ENCODE assay signal across 16 cellular contexts in the genomic region with DNA sequence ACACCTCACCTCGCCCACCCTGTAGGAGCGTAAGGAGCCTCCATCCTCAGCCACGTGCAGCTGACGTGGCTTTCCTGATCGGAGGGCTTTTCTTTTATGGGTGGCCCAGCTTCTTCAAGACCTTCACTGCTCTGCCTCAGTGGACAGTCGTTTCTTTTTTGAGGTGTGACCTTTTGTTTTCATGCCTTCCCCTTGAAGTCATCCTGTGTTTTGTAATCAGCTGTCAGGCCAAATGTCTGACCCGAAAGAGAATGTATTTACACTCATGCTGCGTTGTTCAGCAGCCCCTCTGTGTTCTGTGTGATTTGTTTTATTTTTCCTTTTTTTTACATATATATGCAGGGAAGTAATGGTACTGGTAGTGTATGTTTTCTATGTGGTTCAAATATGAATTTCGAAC. TPM values are rescaled to one million over a fixed set of nuclear protein-coding genes. Genes with fewer than 3 reads are reported as not detected.
"Had no signal": no experiment of that assay in that cellular context is flagged by ENCODE, and none has a peak within 500 bp of the region (broad histone marks: within the 10 kb centered on the region; RNA-seq: fewer than 3 reads in every experiment).

No MANE protein-coding gene starts in this region.

- H3K9me3 ChIP-seq: colonic mucosa, thoracic aorta had no signal

- H3K27ac ChIP-seq: colonic mucosa, thoracic aorta had no signal

- H3K36me3 ChIP-seq: colonic mucosa had no signal

- H3K27me3 Mint-ChIP-seq: activated CD4-positive, alpha-beta memory T cell treated with anti-CD3 and anti-CD28 coated beads for 36 hours; stimulated activated naive CD8-positive, alpha-beta T cell treated with anti-CD3 and anti-CD28 coated beads, Interleukin-15, amount 100 ng/mL, for 72 hours had no signal

- H3K27ac Mint-ChIP-seq: activated CD4-positive, alpha-beta memory T cell treated with anti-CD3 and anti-CD28 coated beads for 36 hours; nephron; stimulated activated naive CD8-positive, alpha-beta T cell treated with anti-CD3 and anti-CD28 coated beads, Interleukin-15, amount 100 ng/mL, for 72 hours had no signal

- H3K9me3 Mint-ChIP-seq: activated CD4-positive, alpha-beta memory T cell treated with anti-CD3 and anti-CD28 coated beads for 36 hours; activated naive CD4-positive, alpha-beta T cell treated with anti-CD3 and anti-CD28 coated beads, Interleukin-2, amount 50 U/mL, for 72 hours; activated T-cell treated with anti-CD3 and anti-CD28 coated beads, Interleukin-2, amount 50 U/mL, for 4 hours; nephron; stimulated activated naive CD8-positive, alpha-beta T cell treated with anti-CD3 and anti-CD28 coated beads, Interleukin-15, amount 100 ng/mL, for 72 hours had no signal

- ATAC-seq: activated naive CD4-positive, alpha-beta T cell treated with anti-CD3 and anti-CD28 coated beads, Interleukin-2, amount 50 U/mL, for 72 hours; activated T-cell treated with anti-CD3 and anti-CD28 coated beads, Interleukin-2, amount 50 U/mL, for 4 hours; left colon; stimulated activated naive CD8-positive, alpha-beta T cell treated with anti-CD3 and anti-CD28 coated beads, Interleukin-15, amount 100 ng/mL, for 72 hours had no signal

- DNase-seq: activated CD4-positive, alpha-beta memory T cell treated with anti-CD3 and anti-CD28 coated beads for 36 hours; activated CD4-positive, CD25-positive, alpha-beta regulatory T cell treated with anti-CD3 and anti-CD28 coated beads, Interleukin-2, amount 50 U/mL, for 72 hours; activated effector memory CD4-positive, alpha-beta T cell treated with anti-CD3 and anti-CD28 coated beads, Interleukin-2, amount 50 U/mL, for 16 hours; activated T-cell treated with anti-CD3 and anti-CD28 coated beads, Interleukin-2, amount 50 U/mL, for 4 hours; anterior cingulate cortex; colonic mucosa; effector CD4-positive, alpha-beta T cell; hypothalamus; left colon; stimulated activated CD4-positive, alpha-beta T cell treated with anti-CD3 and anti-CD28 coated beads, Interleukin-15, amount 100 ng/mL, for 24 hours; stimulated activated CD4-positive, alpha-beta T cell treated with anti-CD3 and anti-CD28 coated beads, Interleukin-4, amount 100 ng/mL, for 24 hours; stimulated activated naive CD8-positive, alpha-beta T cell treated with anti-CD3 and anti-CD28 coated beads, Interleukin-15, amount 100 ng/mL, for 72 hours had no signal

- H3K4me3 Mint-ChIP-seq: activated CD4-positive, alpha-beta memory T cell treated with anti-CD3 and anti-CD28 coated beads for 36 hours; activated T-cell treated with anti-CD3 and anti-CD28 coated beads, Interleukin-2, amount 50 U/mL, for 4 hours; nephron; stimulated activated naive CD8-positive, alpha-beta T cell treated with anti-CD3 and anti-CD28 coated beads, Interleukin-15, amount 100 ng/mL, for 72 hours had no signal

- H3K4me3 ChIP-seq: colonic mucosa, thoracic aorta had no signal

- H3K27me3 ChIP-seq: colonic mucosa had no signal

- H3K4me1 ChIP-seq: colonic mucosa had no signal

RNA-seq across cellular contexts. Expression of gene CCK, which starts 41.8 kb away (rescaled TPM):
- total RNA-seq: activated CD4-positive, alpha-beta memory T cell treated with anti-CD3 and anti-CD28 coated beads for 36 hours; activated naive CD4-positive, alpha-beta T cell treated with anti-CD3 and anti-CD28 coated beads, Interleukin-2, amount 50 U/mL, for 72 hours; activated T-cell treated with anti-CD3 and anti-CD28 coated beads, Interleukin-2, amount 50 U/mL, for 4 hours; colonic mucosa; left colon; T-helper 2 cell treated with Interferon-gamma antibody and Interleukin-4, amounts not matched to agents 100 ng/mL and 5 ng/mL, for 36 hours; thoracic aorta had no signal
